In genomic region chr7:92612501-92612900, GRCh38 we compare ENCODE assay signal across 19 cellular contexts. TPM values are rescaled to one million over a fixed set of nuclear protein-coding genes. Genes with fewer than 3 reads are reported as not detected.
DNase-seq lines count a peak whose midpoint lies in the region; ATAC-seq and TF ChIP-seq lines count a peak whose summit lies in the region.
"Had no signal": no experiment of that assay in that cellular context is flagged by ENCODE, and none has a peak within 500 bp of the region (broad histone marks: within the 10 kb centered on the region; RNA-seq: fewer than 3 reads in every experiment).

No MANE protein-coding gene starts in this region.

- H3K4me1 Mint-ChIP-seq in activated T-cell treated with anti-CD3 and anti-CD28 coated beads, Interleukin-2, amount 50 U/mL, for 72 hours (ENCODE audit: low read depth), result peaks cover 57% of the 10 kb centered on the region
- peaks cover 11% of the 10 kb centered on the region for H3K4me1 Mint-ChIP-seq in T-helper 17 cell
- peaks cover 2 to 13% of the 10 kb centered on the region in 2 donors for H3K4me1 Mint-ChIP-seq in stimulated activated naive B cell treated with anti-CD40 and anti-IgM and Interleukin-4, amounts not matched to agents 10 μg/mL and 1 μg/mL and 100 μg/mL, for 72 hours

- H3K9me3 ChIP-seq in T-helper 17 cell (ENCODE audit: control insufficient read depth, low read length, poor library complexity, severe bottlenecking), result no peaks in the 10 kb centered on the region
- H3K9me3 ChIP-seq: upper lobe of right lung had no signal

- peak overlapping the region in 56 of 59 donors; percentile 19 to 96 (median 87) for H3K27ac ChIP-seq in dorsolateral prefrontal cortex
- H3K27ac ChIP-seq: parathyroid adenoma, upper lobe of right lung had no signal

- peaks cover 8 to 42% of the 10 kb centered on the region in 2 donors for H3K36me3 Mint-ChIP-seq in activated T-cell treated with anti-CD3 and anti-CD28 coated beads, Interleukin-2, amount 50 U/mL, for 72 hours (ENCODE audit: insufficient read depth in 2 of 2)
- H3K36me3 Mint-ChIP-seq in T-helper 17 cell (ENCODE audit: low read depth), result peaks cover 10% of the 10 kb centered on the region
- H3K36me3 Mint-ChIP-seq in stimulated activated naive B cell treated with anti-CD40 and anti-IgM and Interleukin-4, amounts not matched to agents 10 μg/mL and 1 μg/mL and 100 μg/mL, for 72 hours, result peaks cover 15 to 27% of the 10 kb centered on the region in 2 donors

- peak overlapping the region; percentile 90 for H3K27ac Mint-ChIP-seq in activated T-cell treated with anti-CD3 and anti-CD28 coated beads, Interleukin-2, amount 50 U/mL, for 72 hours
- peak overlapping the region; percentile 60 for H3K27ac Mint-ChIP-seq in T-helper 17 cell
- peak overlapping the region; percentile 68 for H3K27ac Mint-ChIP-seq in stimulated activated naive B cell treated with anti-CD40 and anti-IgM and Interleukin-4, amounts not matched to agents 10 μg/mL and 1 μg/mL and 100 μg/mL, for 72 hours
- H3K27ac Mint-ChIP-seq: dendritic cell treated with granulocyte-macrophage colony-stimulating factor and Interleukin-4, amounts not matched to agents 40 ng/mL and 50 ng/mL, for 4 days had no signal

- H3K4me3 ChIP-seq in dorsolateral prefrontal cortex, result peak overlapping the region in 1 of 59 donors; percentile 15
- H3K4me3 ChIP-seq: upper lobe of right lung had no signal

- no peak for TF ChIP-seq CTCF in dorsolateral prefrontal cortex (IDR thresholded peaks at IDR 0.05 in 54 of 56, conservative IDR thresholded peaks at IDR 0.05 in 2 of 56; ENCODE audit: low read depth in 1 of 56, partially characterized antibody in 56 of 56)

- H3K4me3 Mint-ChIP-seq in activated T-cell treated with anti-CD3 and anti-CD28 coated beads, Interleukin-2, amount 50 U/mL, for 72 hours, result peak overlapping the region; percentile 26 to 74
- H3K4me3 Mint-ChIP-seq in T-helper 17 cell, result no peak overlapping the region
- no peak overlapping the region for H3K4me3 Mint-ChIP-seq in stimulated activated naive B cell treated with anti-CD40 and anti-IgM and Interleukin-4, amounts not matched to agents 10 μg/mL and 1 μg/mL and 100 μg/mL, for 72 hours
- H3K4me3 Mint-ChIP-seq: activated naive CD4-positive, alpha-beta T cell treated with anti-CD3 and anti-CD28 coated beads for 36 hours; dendritic cell treated with granulocyte-macrophage colony-stimulating factor and Interleukin-4, amounts not matched to agents 40 ng/mL and 50 ng/mL, for 4 days; T-cell had no signal

- no peaks in the 10 kb centered on the region for H3K27me3 Mint-ChIP-seq in activated T-cell treated with anti-CD3 and anti-CD28 coated beads, Interleukin-2, amount 50 U/mL, for 72 hours (ENCODE audit: low read depth)
- no peaks in the 10 kb centered on the region for H3K27me3 Mint-ChIP-seq in T-helper 17 cell
- H3K27me3 Mint-ChIP-seq in stimulated activated naive B cell treated with anti-CD40 and anti-IgM and Interleukin-4, amounts not matched to agents 10 μg/mL and 1 μg/mL and 100 μg/mL, for 72 hours, result no peaks in the 10 kb centered on the region
- H3K27me3 Mint-ChIP-seq: dendritic cell treated with granulocyte-macrophage colony-stimulating factor and Interleukin-4, amounts not matched to agents 40 ng/mL and 50 ng/mL, for 4 days; T-cell had no signal

- DNase-seq in activated T-cell treated with anti-CD3 and anti-CD28 coated beads, Interleukin-2, amount 50 U/mL, for 72 hours, result no peak
- DNase-seq in activated T-cell treated with anti-CD3 and anti-CD28 coated beads for 4 hours (no peak), T-helper 17 cell (no peak), dorsolateral prefrontal cortex (no peak), NCI-H226 (no peak)
- DNase-seq in stimulated activated naive B cell treated with anti-CD40 and anti-IgM and Interleukin-4, amounts not matched to agents 10 μg/mL and 1 μg/mL and 100 μg/mL, for 72 hours, result no peak
- no peak for DNase-seq in central memory CD4-positive, alpha-beta T cell
- DNase-seq in stimulated activated CD4-positive, alpha-beta T cell treated with anti-CD3 and anti-CD28 coated beads, Interleukin-1b, Interleukin-23, amount 100 ng/mL, for 48 hours, result no peak
- DNase-seq: activated CD4-positive, alpha-beta T cell treated with anti-CD3 and anti-CD28 coated beads for 4 hours; activated naive CD4-positive, alpha-beta T cell treated with anti-CD3 and anti-CD28 coated beads for 36 hours; DMS53; foreskin melanocyte; mesendoderm; NCI-H1048; NCI-H2227 treated with DMSO at 0.1 percent for 48 hours; T-cell; upper lobe of right lung had no signal

- H3K27me3 ChIP-seq in dorsolateral prefrontal cortex, result no peaks in the 10 kb centered on the region
- H3K27me3 ChIP-seq: upper lobe of right lung had no signal

- peak; percentile 55 to 57 for ATAC-seq in activated T-cell treated with anti-CD3 and anti-CD28 coated beads, Interleukin-2, amount 50 U/mL, for 72 hours (replicated peaks in 1 of 2)
- ATAC-seq in T-helper 17 cell, result no peak
- ATAC-seq in stimulated activated naive B cell treated with anti-CD40 and anti-IgM and Interleukin-4, amounts not matched to agents 10 μg/mL and 1 μg/mL and 100 μg/mL, for 72 hours (replicated peaks), result peak; percentile 52 to 63
- ATAC-seq: T-cell, upper lobe of right lung had no signal

- intact Hi-C loops in dorsolateral prefrontal cortex (cut with DNase I), result loop anchor here in 1 of 2 donors (2.0 kb wide), 1 partner anchor 22 kb away; the partner anchor contains the start of gene FAM133B

- no peaks in the 10 kb centered on the region for H3K9me3 Mint-ChIP-seq in activated T-cell treated with anti-CD3 and anti-CD28 coated beads, Interleukin-2, amount 50 U/mL, for 72 hours
- H3K9me3 Mint-ChIP-seq in stimulated activated naive B cell treated with anti-CD40 and anti-IgM and Interleukin-4, amounts not matched to agents 10 μg/mL and 1 μg/mL and 100 μg/mL, for 72 hours, result no peaks in the 10 kb centered on the region
- H3K9me3 Mint-ChIP-seq: activated naive CD4-positive, alpha-beta T cell treated with anti-CD3 and anti-CD28 coated beads for 36 hours; dendritic cell treated with granulocyte-macrophage colony-stimulating factor and Interleukin-4, amounts not matched to agents 40 ng/mL and 50 ng/mL, for 4 days; T-cell had no signal

RNA-seq across cellular contexts. Expression of gene FAM133B, which starts 22.3 kb away (rescaled TPM):
- total RNA-seq in activated T-cell treated with anti-CD3 and anti-CD28 coated beads, Interleukin-2, amount 50 U/mL, for 72 hours, result 10 to 100 TPM; 30.3 to 35.7 TPM
- total RNA-seq in T-helper 17 cell (10 to 100 TPM; 71.6 to 77.0 TPM), dorsolateral prefrontal cortex (10 to 100 TPM; 23.1 to 48.5 (median 32.7) TPM)

Comparison
In these comparisons a context has a peak if more than half of its experiments do, and no peak if none do; other contexts are left out.
1. H3K4me3 Mint-ChIP-seq: peak in activated T-cell treated with anti-CD3 and anti-CD28 coated beads, Interleukin-2, amount 50 U/mL, for 72 hours (2 of 2); none in T-helper 17 cell (single experiment) and stimulated activated naive B cell treated with anti-CD40 and anti-IgM and Interleukin-4, amounts not matched to agents 10 μg/mL and 1 μg/mL and 100 μg/mL, for 72 hours (0 of 2).
2. Peak in every context shown above with its lines, with median percentiles within 50 percentile points of each other: H3K27ac Mint-ChIP-seq.